In genomic region chr9:124480621-124480981, GRCh38 we compare ENCODE assay signal across 1 cellular context.
TF ChIP-seq lines count a peak whose summit lies in the region.

No MANE protein-coding gene starts in this region.

TF ChIP-seq in HEK293, 187 proteins besides CTCF, POLR2A, EP300 and RAD21 (continued from another document):
- TF ChIP-seq HIC1 (tag by site-specific recombination; IDR thresholded peaks at IDR 0.05), result peak; percentile 35; the same call in 1 of the 2 replicates
- no peak for TF ChIP-seq ZNF658 (tag by site-specific recombination; IDR thresholded peaks at IDR 0.05)
- no peak for TF ChIP-seq ZNF140 (tag by site-specific recombination; IDR thresholded peaks at IDR 0.05)
